ENCODE assay signal across 1 cellular context in genomic region chr10:110824152-110824441, GRCh38.
TF ChIP-seq lines count a peak whose summit lies in the region.

No MANE protein-coding gene starts in this region.

TF ChIP-seq in GM23338, 12 proteins besides CTCF, POLR2A, EP300 and RAD21 (continued from another document):
- TF ChIP-seq ZNF462 (CRISPR knock-in tag; IDR thresholded peaks at IDR 0.05), result no peak
- TF ChIP-seq STAT1 (IDR thresholded peaks at IDR 0.05; ENCODE audit: unreplicated experiment), result no peak
